Comparison of ENCODE assay signal across 9 cellular contexts in the genomic region with DNA sequence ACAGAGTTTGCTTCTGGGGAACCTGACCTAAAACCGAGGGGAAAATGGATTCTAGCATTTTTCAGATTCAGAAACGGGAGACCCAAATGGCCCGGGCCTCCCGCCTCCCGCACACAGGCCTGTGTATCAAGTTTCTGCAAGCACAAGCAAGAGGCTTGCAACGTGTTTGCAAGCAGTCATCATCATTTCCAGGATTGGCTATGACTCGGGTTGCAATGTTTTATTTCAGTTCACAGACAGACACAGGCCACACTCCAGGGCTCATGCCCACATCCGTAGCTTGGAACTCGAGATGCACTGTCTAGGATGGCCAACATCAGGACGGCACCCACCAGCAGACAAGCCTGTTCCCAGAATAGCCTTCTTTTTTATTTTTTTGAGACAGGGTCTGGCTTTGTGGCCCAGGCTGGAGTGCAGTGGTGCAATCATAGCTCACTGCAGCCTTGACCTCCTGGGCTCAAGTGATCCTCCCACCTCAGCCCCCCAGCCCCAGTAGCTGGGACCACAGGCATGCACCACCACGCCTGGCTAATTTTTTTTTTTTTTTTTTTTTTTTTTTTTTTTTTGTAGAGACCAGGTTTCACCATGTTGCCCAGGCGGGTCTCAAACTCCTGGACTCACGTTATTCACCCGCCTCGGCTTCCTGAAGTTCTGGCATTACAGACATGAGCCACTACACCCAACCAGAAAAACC.
A peak's percentile ranks its signal among the peaks of the same experiment; 100 is the strongest.
DNase-seq lines count a peak whose midpoint lies in the region; ATAC-seq and TF ChIP-seq lines count a peak whose summit lies in the region.
"Had no signal": no experiment of that assay in that cellular context is flagged by ENCODE, and none has a peak within 500 bp of the region (broad histone marks: within the 10 kb centered on the region; RNA-seq: fewer than 3 reads in every experiment).

No MANE protein-coding gene starts in this region.

- TF ChIP-seq EP300 in stomach (IDR thresholded peaks at IDR 0.05): no peak

- H3K4me3 ChIP-seq in HUES64 (ENCODE audit: low read length) (no peak overlapping the region), cardiac fibroblast (replicated peaks in 1 of 2; ENCODE audit: low read depth in 2 of 2, low read length in 2 of 2) (peak overlapping the region; percentile 23 to 24), stomach (peak overlapping the region; percentile 15 to 41 (median 24))

- peaks cover 14% of the 10 kb centered on the region; the same call in 1 of the 2 replicates for H3K4me1 ChIP-seq in HUES64 (ENCODE audit: insufficient read depth, low read length)
- H3K4me1 ChIP-seq in stomach: peaks cover 0 to 18% (median 16%) of the 10 kb centered on the region in 4 donors

- intact Hi-C loops in stomach (cut with DNase I; ENCODE audit: low total_unique reads): no loop called here

- no peaks in the 10 kb centered on the region for H3K36me3 ChIP-seq in HUES64 (ENCODE audit: insufficient read depth, low read length)
- no peaks in the 10 kb centered on the region for H3K36me3 ChIP-seq in stomach

- H3K9me3 ChIP-seq in HUES64 (ENCODE audit: insufficient read depth, low read depth, low read length) (no peaks in the 10 kb centered on the region), stomach (no peaks in the 10 kb centered on the region)

- ATAC-seq in HG03378 (IDR thresholded peaks at IDR 0.05; ENCODE audit: unreplicated experiment) (no peak), HG02623 (IDR thresholded peaks at IDR 0.05; ENCODE audit: unreplicated experiment) (no peak)

- no peak for TF ChIP-seq POLR2A in stomach (IDR thresholded peaks at IDR 0.05)

- peak overlapping the region; percentile 42; the same call in 1 of the 2 replicates for H3K9ac ChIP-seq in HUES64 (ENCODE audit: low read depth, low read length)

- DNase-seq in cardiac fibroblast (ENCODE audit: low read depth in 2 of 2): peak; percentile 69 to 81
- DNase-seq in stomach: no peak
- no peak for DNase-seq in Kasumi-1 (lab: John Stamatoyannopoulos, UW)
- DNase-seq in NCI-H1436 (lab: John Stamatoyannopoulos, UW): no peak
- DNase-seq: central memory CD4-positive, alpha-beta T cell had no signal

- WGBS in HUES64: 84% methylated on average over 14 of the region's 15 CpGs
- WGBS in stomach, 5 donors: 58 to 75% (median 71%) methylated on average over 15 of the region's 15 CpGs

- H3K27ac ChIP-seq in HUES64 (ENCODE audit: low read depth, low read length) (peak overlapping the region; percentile 43; the same call in 1 of the 2 replicates), layer of hippocampus (ENCODE audit: low read depth, low read length) (peak overlapping the region; percentile 32), stomach (peak overlapping the region in 4 of 5 donors; percentile 20 to 70 (median 64))

- TF ChIP-seq CTCF in cardiac fibroblast (IDR thresholded peaks at IDR 0.05; ENCODE audit: low read depth, low read length): no peak
- no peak for TF ChIP-seq CTCF in stomach (IDR thresholded peaks at IDR 0.05)

- no peaks in the 10 kb centered on the region for H3K27me3 ChIP-seq in HUES64 (ENCODE audit: insufficient read depth, low read length)
- H3K27me3 ChIP-seq in layer of hippocampus (ENCODE audit: control insufficient read depth, insufficient read depth, low read length): no peaks in the 10 kb centered on the region
- H3K27me3 ChIP-seq in stomach: no peaks in the 10 kb centered on the region

Comparison
In these comparisons a context has a peak if more than half of its experiments do, and no peak if none do; other contexts are left out.
1. DNase-seq: peak in cardiac fibroblast (2 of 2); none in stomach (single experiment), Kasumi-1 (0 of 2) and NCI-H1436 (single experiment).
2. Peak in every context shown above with its lines, with median percentiles within 50 percentile points of each other: H3K27ac ChIP-seq.